Comparison of ENCODE assay signal across 8 cellular contexts in the genomic region with DNA sequence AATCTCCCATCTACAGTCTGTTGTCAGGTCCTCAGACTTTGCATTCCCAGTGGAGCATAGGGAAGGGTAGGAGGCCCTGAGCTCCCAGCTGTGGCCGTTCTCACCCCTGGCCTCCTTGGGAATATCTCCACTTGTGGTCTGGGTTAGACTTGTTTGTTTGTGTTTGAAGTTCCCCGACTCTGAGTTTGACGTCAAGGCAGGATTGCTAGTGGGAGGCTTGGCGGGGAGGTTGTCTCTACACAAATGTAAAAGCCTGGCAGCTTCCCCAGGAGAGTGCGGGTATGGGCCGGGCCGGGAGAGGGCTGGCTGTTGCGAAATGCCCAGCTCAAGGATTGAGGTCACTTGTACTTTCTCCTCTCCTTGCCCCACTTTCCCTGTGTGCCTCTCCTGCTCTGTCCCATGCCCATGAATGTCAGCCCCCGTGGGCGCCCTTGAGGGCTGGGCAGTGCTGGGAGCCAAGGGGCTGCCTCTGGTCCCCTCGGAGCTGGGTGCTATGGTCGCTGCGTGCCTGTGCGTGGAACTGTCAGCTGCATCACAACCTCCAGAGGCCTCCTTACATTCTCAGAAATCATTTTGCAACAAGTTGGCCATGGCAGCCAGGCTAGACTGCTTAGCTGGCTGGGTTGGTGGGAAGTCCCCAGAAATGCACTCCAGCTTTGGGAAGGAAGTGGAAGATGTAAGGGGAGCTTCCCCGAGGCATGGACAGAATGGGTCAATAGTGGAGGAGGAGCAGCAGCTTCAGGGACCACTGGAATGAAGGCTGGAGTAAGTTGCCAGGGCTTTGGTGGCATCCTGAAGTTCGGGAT.
DNase-seq lines count a peak whose midpoint lies in the region; TF ChIP-seq lines count a peak whose summit lies in the region.

No MANE protein-coding gene starts in this region.

- H3K4me1 ChIP-seq in esophagus (ENCODE audit: control insufficient read depth in 2 of 2, insufficient read depth in 2 of 2, low read length in 1 of 2) (peaks cover 9 to 27% of the 10 kb centered on the region in 2 donors), neuronal stem cell (ENCODE audit: control insufficient read depth in 2 of 2, insufficient read depth in 1 of 2, low read depth in 1 of 2, low read length in 2 of 2) (peaks cover 2 to 6% of the 10 kb centered on the region in 2 donors)

- DNase-seq in AG09319 (ENCODE audit: extremely low read depth, low read depth) (peak; percentile 98), NOMO-1 treated with dmso at 0.1 percent for 144 hours (lab: John Stamatoyannopoulos, UW; ENCODE audit: unreplicated experiment) (peak; percentile 19), neuronal stem cell (ENCODE audit: low spot score) (no peak), COLO668 (lab: John Stamatoyannopoulos, UW; ENCODE audit: unreplicated experiment) (no peak), SHP77 treated with DMSO at 0.1 percent for 48 hours (lab: John Stamatoyannopoulos, UW) (no peak), NCI-H2196 treated with DMSO at 0.1 percent for 48 hours (lab: John Stamatoyannopoulos, UW; ENCODE audit: unreplicated experiment) (no peak), DMS 273 (lab: John Stamatoyannopoulos, UW; ENCODE audit: unreplicated experiment) (no peak)

- H3K23ac ChIP-seq in neuronal stem cell (ENCODE audit: low read depth, low read length, poor library complexity) = peak overlapping the region; percentile 40

- H2AK5ac ChIP-seq in neuronal stem cell (ENCODE audit: low read depth, low read length) = no peak overlapping the region

- no peak overlapping the region for H2BK120ac ChIP-seq in neuronal stem cell (ENCODE audit: low read depth, low read length)

- H2BK15ac ChIP-seq in neuronal stem cell (ENCODE audit: low read length) = no peak overlapping the region

- H3K14ac ChIP-seq in neuronal stem cell (ENCODE audit: low read length) = no peak overlapping the region

- H3K4me2 ChIP-seq in neuronal stem cell (ENCODE audit: insufficient read depth, low read length, poor library complexity, severe bottlenecking) = no peak overlapping the region

- H2BK12ac ChIP-seq in neuronal stem cell (ENCODE audit: low read length) = no peak overlapping the region

- peak overlapping the region; percentile 5 for H3K9ac ChIP-seq in neuronal stem cell (ENCODE audit: low read depth, low read length, poor library complexity)

- H3K79me1 ChIP-seq in neuronal stem cell (ENCODE audit: low read depth, low read length) = no peaks in the 10 kb centered on the region

- H3K4ac ChIP-seq in neuronal stem cell (ENCODE audit: low read length) = no peak overlapping the region

- H3K9me3 ChIP-seq in esophagus (ENCODE audit: control insufficient read depth in 2 of 2, insufficient read depth in 1 of 2, low read depth in 1 of 2, low read length in 1 of 2) (no peaks in the 10 kb centered on the region), neuronal stem cell (replicated peaks in 1 of 2; ENCODE audit: control insufficient read depth in 2 of 2, insufficient read depth in 1 of 2, low read depth in 1 of 2, low read length in 2 of 2) (no peaks in the 10 kb centered on the region)

- H2BK5ac ChIP-seq in neuronal stem cell (ENCODE audit: low read length) = no peak overlapping the region

- H4K91ac ChIP-seq in neuronal stem cell (ENCODE audit: low read depth, low read length, poor library complexity) = no peak overlapping the region

- peak overlapping the region; percentile 7 for H3K18ac ChIP-seq in neuronal stem cell (ENCODE audit: low read length)

- no peak for TF ChIP-seq CTCF in AG09319 (IDR thresholded peaks at IDR 0.05; ENCODE audit: low read depth, low read length)

- H2AFZ ChIP-seq in neuronal stem cell (ENCODE audit: low read length) = no peak overlapping the region

- peak overlapping the region; percentile 65 to 81 for H3K27ac ChIP-seq in esophagus (ENCODE audit: low read depth in 2 of 2, low read length in 1 of 2)
- H3K27ac ChIP-seq in neuronal stem cell (replicated peaks; ENCODE audit: low read length) = no peak overlapping the region

- H3K36me3 ChIP-seq in esophagus (ENCODE audit: control insufficient read depth in 2 of 2, insufficient read depth in 2 of 2, low read length in 1 of 2) (peaks cover 0 to 2% of the 10 kb centered on the region in 2 donors), neuronal stem cell (replicated peaks in 1 of 2; ENCODE audit: control insufficient read depth in 2 of 2, insufficient read depth in 2 of 2, low read length in 2 of 2) (no peaks in the 10 kb centered on the region)

- 37 to 50% methylated on average over 14 to 16 of the region's 16 CpGs for WGBS in esophagus, 2 donors
- no CpG with 5 or more reads among the region's 16 CpGs for WGBS in neuronal stem cell (ENCODE audit: extremely low coverage in 2 of 2, insufficient read length in 2 of 2, insufficient replicate concordance in 1 of 2), 2 donors

- no peak overlapping the region for H4K8ac ChIP-seq in neuronal stem cell (ENCODE audit: low read depth, low read length)

- H3K4me3 ChIP-seq in esophagus (ENCODE audit: low read depth in 1 of 2, low read length in 2 of 2) (no peak overlapping the region), neuronal stem cell (ENCODE audit: low read length in 2 of 2) (no peak overlapping the region)

- H3K27me3 ChIP-seq in esophagus (ENCODE audit: control insufficient read depth in 1 of 2, insufficient read depth in 2 of 2, low read length in 2 of 2) (no peaks in the 10 kb centered on the region), neuronal stem cell (ENCODE audit: control insufficient read depth in 3 of 3, insufficient read depth in 3 of 3, low read depth in 1 of 3, low read length in 3 of 3) (no peaks in the 10 kb centered on the region)

Comparison
In these comparisons a context has a peak if more than half of its experiments do, and no peak if none do; other contexts are left out.
1. DNase-seq: peak in AG09319 (single experiment) and NOMO-1 treated with dmso at 0.1 percent for 144 hours (single experiment); none in neuronal stem cell (single experiment), COLO668 (single experiment), SHP77 treated with DMSO at 0.1 percent for 48 hours (single experiment), NCI-H2196 treated with DMSO at 0.1 percent for 48 hours (single experiment) and DMS 273 (single experiment).